In genomic region chr1:30588311-30589073, GRCh38 we compare ENCODE assay signal across 18 cellular contexts.
"Had no signal": no experiment of that assay in that cellular context is flagged by ENCODE, and none has a peak within 500 bp of the region (broad histone marks: within the 10 kb centered on the region; RNA-seq: fewer than 3 reads in every experiment).

No MANE protein-coding gene starts in this region.

- ATAC-seq: esophagus mucosa, heart left ventricle had no signal

- H3K27ac ChIP-seq: coronary artery, dorsolateral prefrontal cortex, heart left ventricle, left ventricle myocardium inferior, sigmoid colon, skin epidermis, stomach, thoracic aorta, transverse colon had no signal

- H3K4me3 Mint-ChIP-seq: naive B cell, nephron progenitor cell had no signal

- H3K4me1 ChIP-seq: heart left ventricle, left ventricle myocardium inferior, sigmoid colon, stomach, transverse colon had no signal

- H3K27ac Mint-ChIP-seq: naive B cell, nephron progenitor cell had no signal

- DNase-seq: dorsolateral prefrontal cortex; effector memory CD4-positive, alpha-beta T cell; heart left ventricle; hippocampal formation; left ventricle myocardium inferior; mesendoderm; naive B cell; nephron progenitor cell; sigmoid colon; stimulated activated CD4-positive, alpha-beta T cell treated with anti-CD3 and anti-CD28 coated beads, Interleukin-12 subunit alpha, Interleukin-12 subunit beta, amount 100 ng/mL, for 4 hours; stimulated activated naive CD4-positive, alpha-beta T cell; stomach; substantia nigra; transverse colon had no signal

- H3K4me1 Mint-ChIP-seq: naive B cell, nephron progenitor cell had no signal

- H3K9me3 ChIP-seq: thoracic aorta had no signal

- H3K36me3 ChIP-seq: heart left ventricle, left ventricle myocardium inferior, sigmoid colon, stomach, thoracic aorta, transverse colon had no signal

- H3K4me3 ChIP-seq: coronary artery, dorsolateral prefrontal cortex, heart left ventricle, left ventricle myocardium inferior, sigmoid colon, skin epidermis, stomach, thoracic aorta, transverse colon had no signal
